In the genomic region with DNA sequence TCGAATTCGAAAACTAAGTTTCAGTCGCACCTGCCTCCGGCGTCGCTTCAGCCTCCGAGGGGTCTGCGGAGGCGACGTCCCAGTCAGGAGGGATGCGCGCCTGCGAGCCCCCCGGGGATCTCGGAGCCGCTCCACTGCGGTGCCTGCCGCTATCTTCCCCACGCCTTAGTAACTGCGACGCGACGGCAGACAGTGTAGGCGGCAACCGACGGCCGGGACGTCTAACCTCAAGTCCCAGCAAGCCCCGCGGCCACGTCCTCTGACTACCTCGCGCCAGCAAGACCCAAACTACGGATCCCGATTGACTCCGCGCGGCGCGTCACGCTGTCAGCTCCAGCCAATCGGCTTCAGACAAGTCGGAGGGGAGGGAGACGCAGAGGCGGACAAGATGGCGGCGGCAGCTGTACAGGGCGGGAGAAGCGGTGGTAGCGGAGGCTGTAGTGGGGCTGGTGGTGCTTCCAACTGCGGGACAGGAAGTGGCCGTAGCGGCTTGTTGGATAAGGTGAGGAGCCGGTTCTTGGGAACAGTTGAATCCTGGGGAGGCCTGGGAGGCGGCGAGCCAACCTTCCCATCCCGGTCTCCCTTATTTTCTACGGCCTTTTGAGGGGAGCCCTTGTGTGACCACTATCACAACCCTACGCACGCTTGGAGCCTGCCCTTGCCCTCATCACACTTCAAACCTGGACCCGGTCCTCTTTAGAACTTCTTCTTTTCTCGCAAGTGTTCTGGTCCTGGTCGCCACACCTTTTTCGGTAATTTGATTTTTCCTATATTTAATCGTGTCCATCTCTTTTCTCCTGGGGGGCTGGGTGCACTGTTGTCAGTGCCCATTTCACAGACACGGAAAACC, we compare ENCODE assay signal across 1 cellular context.
TF ChIP-seq lines count a peak whose summit lies in the region.

A gene (plus strand): TSS at position 369 of the 850 bp plus-strand sequence. CDS start 20 bp downstream, at position 389.
A gene with protein sequence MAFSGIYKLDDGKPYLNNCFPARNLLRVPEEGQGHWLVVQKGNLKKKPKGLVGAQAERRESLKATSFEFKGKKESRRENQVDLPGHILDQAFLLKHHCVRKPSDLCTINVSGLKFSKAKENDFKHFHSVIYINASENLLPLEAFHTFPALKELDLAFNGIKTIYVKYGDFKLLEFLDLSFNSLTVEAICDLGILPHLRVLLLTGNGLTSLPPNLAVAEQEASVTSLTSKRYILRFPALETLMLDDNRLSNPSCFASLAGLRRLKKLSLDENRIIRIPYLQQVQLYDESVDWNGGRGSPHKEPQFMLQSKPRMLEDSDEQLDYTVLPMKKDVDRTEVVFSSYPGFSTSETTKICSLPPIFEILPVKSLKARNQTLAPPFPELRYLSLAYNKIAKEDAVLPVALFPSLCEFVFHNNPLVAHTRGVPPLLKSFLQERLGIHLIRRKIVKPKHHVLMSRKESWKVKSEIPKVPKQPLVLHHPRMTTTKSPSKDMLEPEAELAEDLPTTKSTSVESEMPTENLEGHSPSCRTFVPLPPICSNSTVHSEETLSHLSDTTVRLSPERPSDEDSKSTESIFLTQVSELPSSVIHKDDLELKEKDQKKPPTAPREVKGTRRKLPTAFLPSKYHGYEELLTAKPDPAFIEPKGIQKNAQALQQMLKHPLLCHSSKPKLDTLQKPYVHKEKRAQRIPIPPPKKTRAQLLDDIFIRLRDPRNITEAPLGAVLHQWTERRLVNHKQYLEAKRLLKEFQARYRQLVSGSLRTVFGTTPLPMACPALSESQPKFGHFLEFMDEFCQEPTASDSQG (minus strand): TSS at position 194 of the 850 bp plus-strand sequence. CDS start 8,213 bp downstream, outside the sequence.

TF ChIP-seq in HCT116, 20 proteins besides CTCF, POLR2A, EP300 and RAD21 (continued from another document):
- TF ChIP-seq, protein P1, sequence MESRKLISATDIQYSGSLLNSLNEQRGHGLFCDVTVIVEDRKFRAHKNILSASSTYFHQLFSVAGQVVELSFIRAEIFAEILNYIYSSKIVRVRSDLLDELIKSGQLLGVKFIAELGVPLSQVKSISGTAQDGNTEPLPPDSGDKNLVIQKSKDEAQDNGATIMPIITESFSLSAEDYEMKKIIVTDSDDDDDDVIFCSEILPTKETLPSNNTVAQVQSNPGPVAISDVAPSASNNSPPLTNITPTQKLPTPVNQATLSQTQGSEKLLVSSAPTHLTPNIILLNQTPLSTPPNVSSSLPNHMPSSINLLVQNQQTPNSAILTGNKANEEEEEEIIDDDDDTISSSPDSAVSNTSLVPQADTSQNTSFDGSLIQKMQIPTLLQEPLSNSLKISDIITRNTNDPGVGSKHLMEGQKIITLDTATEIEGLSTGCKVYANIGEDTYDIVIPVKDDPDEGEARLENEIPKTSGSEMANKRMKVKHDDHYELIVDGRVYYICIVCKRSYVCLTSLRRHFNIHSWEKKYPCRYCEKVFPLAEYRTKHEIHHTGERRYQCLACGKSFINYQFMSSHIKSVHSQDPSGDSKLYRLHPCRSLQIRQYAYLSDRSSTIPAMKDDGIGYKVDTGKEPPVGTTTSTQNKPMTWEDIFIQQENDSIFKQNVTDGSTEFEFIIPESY (IDR thresholded peaks at IDR 0.05; ENCODE audit: extremely low read depth, insufficient replicate concordance, low read length): peak; percentile 44
- TF ChIP-seq CEBPB (IDR thresholded peaks at IDR 0.05; ENCODE audit: low read depth): no peak
